Comparison of ENCODE assay signal across 16 cellular contexts in the genomic region with DNA sequence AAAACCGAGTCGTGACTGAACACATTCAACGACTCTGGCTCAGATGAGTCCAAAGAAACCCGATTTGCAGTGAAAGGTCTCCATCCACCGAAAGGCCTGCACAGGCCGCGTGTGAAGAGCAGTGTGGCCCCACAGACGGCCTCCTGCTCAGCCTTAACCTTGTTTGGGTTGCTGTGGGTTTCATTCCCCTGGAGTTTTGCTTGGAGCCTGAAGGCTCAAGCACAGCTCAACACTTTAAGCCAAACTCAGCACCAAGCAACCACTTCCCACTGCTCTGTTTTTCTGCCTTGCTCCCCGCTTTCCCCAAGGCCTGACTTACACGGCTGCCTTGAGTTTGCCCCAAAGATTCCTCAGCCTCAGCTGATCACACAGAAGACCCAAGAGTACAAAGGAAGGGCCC.
DNase-seq lines count a peak whose midpoint lies in the region; FAIRE-seq and TF ChIP-seq lines count a peak whose summit lies in the region.
"Had no signal": no experiment of that assay in that cellular context is flagged by ENCODE, and none has a peak within 500 bp of the region (broad histone marks: within the 10 kb centered on the region; RNA-seq: fewer than 3 reads in every experiment).

No MANE protein-coding gene starts in this region.

- peak; percentile 34 for DNase-seq in astrocyte of the hippocampus (ENCODE audit: low read depth, low spot score)
- DNase-seq in esophagus squamous epithelium (lab: John Stamatoyannopoulos, UW): no peak
- no peak for DNase-seq in neural progenitor cell (ENCODE audit: low spot score)
- DNase-seq in testis: no peak
- no peak for DNase-seq in hypothalamus (lab: John Stamatoyannopoulos, UW)
- no peak for DNase-seq in activated T-cell treated with anti-CD3 and anti-CD28 coated beads, Interleukin-2, amount 50 U/mL, for 24 hours
- no peak for DNase-seq in activated CD4-positive, alpha-beta T cell treated with anti-CD3 and anti-CD28 coated beads for 48 hours
- DNase-seq in H54 (ENCODE audit: insufficient read length, low spot score): no peak
- DNase-seq: activated CD4-positive, CD25-positive, alpha-beta regulatory T cell; CD4-positive, CD25-positive, alpha-beta regulatory T cell; NCI-H1436; NCI-H774; PC-9 had no signal

- WGBS in esophagus squamous epithelium, 2 donors: 91 to 95% methylated on average over 8 to 10 of the region's 10 CpGs
- WGBS in testis, 2 donors: 69 to 71% methylated on average over 10 of the region's 10 CpGs

- H3K4me1 ChIP-seq in esophagus squamous epithelium (peaks cover 0 to 79% (median 16%) of the 10 kb centered on the region in 3 donors), neural progenitor cell (peaks cover 56% of the 10 kb centered on the region), testis (peaks cover 18% of the 10 kb centered on the region)

- H3K27me3 ChIP-seq in esophagus squamous epithelium (peaks cover 0 to 15% (median 0%) of the 10 kb centered on the region in 4 donors), neural progenitor cell (no peaks in the 10 kb centered on the region), testis (no peaks in the 10 kb centered on the region)

- H2AFZ ChIP-seq in neural progenitor cell (replicated peaks): no peak overlapping the region
- H2AFZ ChIP-seq: PC-9 had no signal

- H3K27me3 Mint-ChIP-seq in neural progenitor cell (ENCODE audit: insufficient read depth, low read depth): peaks cover 3% of the 10 kb centered on the region
- no peaks in the 10 kb centered on the region for H3K27me3 Mint-ChIP-seq in activated T-cell treated with anti-CD3 and anti-CD28 coated beads, Interleukin-2, amount 50 U/mL, for 24 hours
- H3K27me3 Mint-ChIP-seq: CD4-positive, CD25-positive, alpha-beta regulatory T cell had no signal

- peak overlapping the region; percentile 31 to 87 (median 70) for H3K27ac ChIP-seq in esophagus squamous epithelium
- H3K27ac ChIP-seq in neural progenitor cell: no peak overlapping the region
- peak overlapping the region; percentile 32 to 76 for H3K27ac ChIP-seq in testis
- H3K27ac ChIP-seq: PC-9 had no signal

- peaks cover 27% of the 10 kb centered on the region for H3F3A ChIP-seq in neural progenitor cell (ENCODE audit: low read depth)

- no peak for FAIRE-seq in H54 (lab: Jason Lieb, UNC)
- FAIRE-seq: HepG2 had no signal

- peak overlapping the region; percentile 55 for H3K4me3 Mint-ChIP-seq in neural progenitor cell
- no peak overlapping the region for H3K4me3 Mint-ChIP-seq in activated T-cell treated with anti-CD3 and anti-CD28 coated beads, Interleukin-2, amount 50 U/mL, for 24 hours
- H3K4me3 Mint-ChIP-seq: CD4-positive, CD25-positive, alpha-beta regulatory T cell; central memory CD8-positive, alpha-beta T cell had no signal

- H3K79me2 ChIP-seq in neural progenitor cell (ENCODE audit: low read depth): no peaks in the 10 kb centered on the region

- H3K4me3 ChIP-seq in esophagus squamous epithelium: no peak overlapping the region
- no peak overlapping the region for H3K4me3 ChIP-seq in neural progenitor cell
- no peak overlapping the region for H3K4me3 ChIP-seq in testis
- H3K4me3 ChIP-seq: PC-9 had no signal

- H3K9me3 ChIP-seq in esophagus squamous epithelium (no peaks in the 10 kb centered on the region), neural progenitor cell (ENCODE audit: low read depth) (no peaks in the 10 kb centered on the region), testis (no peaks in the 10 kb centered on the region)

- H3K4me1 Mint-ChIP-seq in neural progenitor cell: peaks cover 49% of the 10 kb centered on the region
- no peaks in the 10 kb centered on the region for H3K4me1 Mint-ChIP-seq in activated T-cell treated with anti-CD3 and anti-CD28 coated beads, Interleukin-2, amount 50 U/mL, for 24 hours (ENCODE audit: low read depth)
- H3K4me1 Mint-ChIP-seq: CD4-positive, CD25-positive, alpha-beta regulatory T cell; central memory CD8-positive, alpha-beta T cell had no signal

- peak overlapping the region; percentile 91 for H3K27ac Mint-ChIP-seq in neural progenitor cell
- H3K27ac Mint-ChIP-seq in activated T-cell treated with anti-CD3 and anti-CD28 coated beads, Interleukin-2, amount 50 U/mL, for 24 hours: no peak overlapping the region
- H3K27ac Mint-ChIP-seq: activated T-helper 2 cell treated with anti-CD3 and anti-CD28 coated beads, Interferon-gamma antibody, Interleukin-2, Interleukin-4, amounts not matched to agents 10 μg/mL and 5 μg/mL and 100 μg/mL, durations not matched to agents 14 hours and 24 hours and 36 hours had no signal

- peaks cover 2% of the 10 kb centered on the region for H3K9me3 Mint-ChIP-seq in neural progenitor cell
- H3K9me3 Mint-ChIP-seq in activated T-cell treated with anti-CD3 and anti-CD28 coated beads, Interleukin-2, amount 50 U/mL, for 24 hours: no peaks in the 10 kb centered on the region
- H3K9me3 Mint-ChIP-seq: activated T-helper 2 cell treated with anti-CD3 and anti-CD28 coated beads, Interferon-gamma antibody, Interleukin-2, Interleukin-4, amounts not matched to agents 10 μg/mL and 5 μg/mL and 100 μg/mL, durations not matched to agents 14 hours and 24 hours and 36 hours; central memory CD8-positive, alpha-beta T cell had no signal

- H4K20me1 ChIP-seq in neural progenitor cell (ENCODE audit: low read depth): no peaks in the 10 kb centered on the region

- TF ChIP-seq POLR2A in esophagus squamous epithelium (IDR thresholded peaks at IDR 0.05) (no peak), testis (IDR thresholded peaks at IDR 0.05) (no peak), H54 (IDR thresholded peaks at IDR 0.05; ENCODE audit: low read depth, low read length) (no peak)

- intact Hi-C loops in esophagus squamous epithelium (cut with DNase I): no loop called here
- intact Hi-C loops in testis (cut with DNase I; ENCODE audit: low total_unique reads): no loop called here

- no peak for TF ChIP-seq CTCF in esophagus squamous epithelium (IDR thresholded peaks at IDR 0.05)
- TF ChIP-seq CTCF in neural progenitor cell (IDR thresholded peaks at IDR 0.05): no peak
- TF ChIP-seq CTCF in testis (IDR thresholded peaks at IDR 0.05): no peak

- H3K4me2 ChIP-seq in neural progenitor cell: peak overlapping the region; percentile 56
- H3K4me2 ChIP-seq: PC-9 had no signal

- H3K36me3 Mint-ChIP-seq in neural progenitor cell: peaks cover 3% of the 10 kb centered on the region
- no peaks in the 10 kb centered on the region for H3K36me3 Mint-ChIP-seq in activated T-cell treated with anti-CD3 and anti-CD28 coated beads, Interleukin-2, amount 50 U/mL, for 24 hours (ENCODE audit: low read depth)
- H3K36me3 Mint-ChIP-seq: CD4-positive, CD25-positive, alpha-beta regulatory T cell had no signal

- no peak overlapping the region for H3K9ac ChIP-seq in neural progenitor cell

- H3K36me3 ChIP-seq in esophagus squamous epithelium: no peaks in the 10 kb centered on the region
- no peaks in the 10 kb centered on the region for H3K36me3 ChIP-seq in neural progenitor cell
- H3K36me3 ChIP-seq in testis (ENCODE audit: low read depth, missing control alignments): no peaks in the 10 kb centered on the region
